Comparison of ENCODE assay signal across 1 cellular context in the genomic region with DNA sequence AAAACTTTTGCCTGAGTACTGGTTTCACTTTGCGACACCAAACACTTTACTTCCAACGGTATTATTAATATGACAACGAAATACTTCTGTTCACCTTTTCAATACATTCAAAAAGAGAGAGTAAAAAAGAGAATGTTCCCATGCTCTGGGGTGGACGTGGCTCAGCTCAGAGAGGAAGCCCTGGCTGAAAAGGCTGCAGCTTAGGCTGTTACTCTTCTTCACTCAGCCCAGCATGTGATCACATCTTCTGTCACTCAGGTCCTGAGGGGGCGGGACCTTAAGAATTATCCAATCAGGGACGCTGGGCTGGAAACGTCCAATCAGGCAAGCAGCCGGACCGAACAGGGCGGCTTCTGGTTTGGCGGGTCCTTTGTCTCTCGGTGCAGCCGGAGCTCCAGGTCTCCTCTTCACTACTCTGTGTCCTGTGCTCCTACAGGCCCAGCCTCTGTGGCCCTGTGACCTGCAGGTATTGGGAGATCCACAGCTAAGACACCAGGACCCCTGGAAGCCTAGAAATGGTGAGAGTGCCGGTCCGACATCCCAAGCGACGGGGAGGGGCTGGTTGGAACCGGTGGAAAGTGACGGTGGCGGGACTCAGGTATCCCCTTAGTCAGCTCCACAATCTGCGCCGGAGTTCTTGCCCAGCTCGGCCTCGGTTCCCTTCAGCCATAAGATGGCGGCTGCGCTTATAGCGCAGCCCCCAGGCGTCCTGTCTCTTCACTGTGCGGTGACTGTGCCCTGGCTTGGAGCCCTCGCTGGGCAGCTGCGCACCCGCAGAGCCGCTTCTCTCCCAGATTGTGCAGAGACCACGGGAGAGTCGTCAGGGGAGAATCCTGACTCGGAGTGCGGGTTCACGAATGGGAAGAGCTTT.
TF ChIP-seq lines count a peak whose summit lies in the region.

A gene (plus strand): TSS at position 373 of the 871 bp plus-strand sequence. CDS start 143 bp downstream, at position 516.

TF ChIP-seq in GM12878, 131 proteins besides CTCF, POLR2A, EP300 and RAD21 (continued from another document and continues in another):
- TF ChIP-seq, protein P1, sequence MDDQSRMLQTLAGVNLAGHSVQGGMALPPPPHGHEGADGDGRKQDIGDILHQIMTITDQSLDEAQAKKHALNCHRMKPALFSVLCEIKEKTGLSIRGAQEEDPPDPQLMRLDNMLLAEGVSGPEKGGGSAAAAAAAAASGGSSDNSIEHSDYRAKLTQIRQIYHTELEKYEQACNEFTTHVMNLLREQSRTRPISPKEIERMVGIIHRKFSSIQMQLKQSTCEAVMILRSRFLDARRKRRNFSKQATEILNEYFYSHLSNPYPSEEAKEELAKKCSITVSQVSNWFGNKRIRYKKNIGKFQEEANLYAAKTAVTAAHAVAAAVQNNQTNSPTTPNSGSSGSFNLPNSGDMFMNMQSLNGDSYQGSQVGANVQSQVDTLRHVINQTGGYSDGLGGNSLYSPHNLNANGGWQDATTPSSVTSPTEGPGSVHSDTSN (IDR thresholded peaks at IDR 0.05; ENCODE audit: insufficient replicate concordance, low read depth, low read length), result peak; percentile 92
- TF ChIP-seq STAT1 (conservative IDR thresholded peaks at IDR 0.05) (0 out of 2 replicates have a peak, but pooled peaks have one; percentile 70), CHD2 (IDR thresholded peaks at IDR 0.05; ENCODE audit: borderline replicate concordance, low read depth, low read length) (peak; percentile 76; the same call in 1 of the 2 replicates), SP1 (IDR thresholded peaks at IDR 0.05; ENCODE audit: low read depth, low read length) (peak; percentile 85), TCF3 (IDR thresholded peaks at IDR 0.05; ENCODE audit: borderline replicate concordance, insufficient read depth, low read depth, low read length) (no peak), MTA3 (IDR thresholded peaks at IDR 0.05; ENCODE audit: borderline replicate concordance, low read length) (no peak; the same call in 1 of the 2 replicates), FOXM1 (IDR thresholded peaks at IDR 0.05; ENCODE audit: low read depth, low read length) (no peak), TCF12 (IDR thresholded peaks at IDR 0.05; ENCODE audit: low read depth, low read length) (no peak), BMI1 (IDR thresholded peaks at IDR 0.05; ENCODE audit: borderline replicate concordance) (no peak), FOS (IDR thresholded peaks at IDR 0.05; ENCODE audit: borderline replicate concordance, extremely low read depth, insufficient read length) (no peak), LARP7 (IDR thresholded peaks at IDR 0.05) (no peak), PAX5 (IDR thresholded peaks at IDR 0.05; ENCODE audit: borderline replicate concordance, low read depth, low read length) (peak; percentile 21; the same call in 1 of the 2 replicates), TAF1 (IDR thresholded peaks at IDR 0.05; ENCODE audit: borderline replicate concordance, low read depth, low read length) (no peak; the same call in 1 of the 2 replicates), CBFB (IDR thresholded peaks at IDR 0.05; ENCODE audit: low read depth) (no peak), RFX5 (IDR thresholded peaks at IDR 0.05; ENCODE audit: low read depth, low read length) (0 out of 2 replicates have a peak, but pooled peaks have one; percentile 20), RCOR1 (conservative IDR thresholded peaks at IDR 0.05; ENCODE audit: low read depth, low read length) (no peak), KDM1A (IDR thresholded peaks at IDR 0.05; ENCODE audit: borderline replicate concordance) (no peak), ESRRA (IDR thresholded peaks at IDR 0.05; ENCODE audit: low read length) (no peak), POU2F2 (IDR thresholded peaks at IDR 0.05; ENCODE audit: borderline replicate concordance, low read depth, low read length) (peak; percentile 46; the same call in 1 of the 3 replicates), SREBF2 (IDR thresholded peaks at IDR 0.05; ENCODE audit: low read length) (no peak), SMC3 (IDR thresholded peaks at IDR 0.05; ENCODE audit: borderline replicate concordance, low read length) (no peak), POLR2AphosphoS5 (IDR thresholded peaks at IDR 0.05; ENCODE audit: low read length) (peak; percentile 81)
- TF ChIP-seq, protein P2, sequence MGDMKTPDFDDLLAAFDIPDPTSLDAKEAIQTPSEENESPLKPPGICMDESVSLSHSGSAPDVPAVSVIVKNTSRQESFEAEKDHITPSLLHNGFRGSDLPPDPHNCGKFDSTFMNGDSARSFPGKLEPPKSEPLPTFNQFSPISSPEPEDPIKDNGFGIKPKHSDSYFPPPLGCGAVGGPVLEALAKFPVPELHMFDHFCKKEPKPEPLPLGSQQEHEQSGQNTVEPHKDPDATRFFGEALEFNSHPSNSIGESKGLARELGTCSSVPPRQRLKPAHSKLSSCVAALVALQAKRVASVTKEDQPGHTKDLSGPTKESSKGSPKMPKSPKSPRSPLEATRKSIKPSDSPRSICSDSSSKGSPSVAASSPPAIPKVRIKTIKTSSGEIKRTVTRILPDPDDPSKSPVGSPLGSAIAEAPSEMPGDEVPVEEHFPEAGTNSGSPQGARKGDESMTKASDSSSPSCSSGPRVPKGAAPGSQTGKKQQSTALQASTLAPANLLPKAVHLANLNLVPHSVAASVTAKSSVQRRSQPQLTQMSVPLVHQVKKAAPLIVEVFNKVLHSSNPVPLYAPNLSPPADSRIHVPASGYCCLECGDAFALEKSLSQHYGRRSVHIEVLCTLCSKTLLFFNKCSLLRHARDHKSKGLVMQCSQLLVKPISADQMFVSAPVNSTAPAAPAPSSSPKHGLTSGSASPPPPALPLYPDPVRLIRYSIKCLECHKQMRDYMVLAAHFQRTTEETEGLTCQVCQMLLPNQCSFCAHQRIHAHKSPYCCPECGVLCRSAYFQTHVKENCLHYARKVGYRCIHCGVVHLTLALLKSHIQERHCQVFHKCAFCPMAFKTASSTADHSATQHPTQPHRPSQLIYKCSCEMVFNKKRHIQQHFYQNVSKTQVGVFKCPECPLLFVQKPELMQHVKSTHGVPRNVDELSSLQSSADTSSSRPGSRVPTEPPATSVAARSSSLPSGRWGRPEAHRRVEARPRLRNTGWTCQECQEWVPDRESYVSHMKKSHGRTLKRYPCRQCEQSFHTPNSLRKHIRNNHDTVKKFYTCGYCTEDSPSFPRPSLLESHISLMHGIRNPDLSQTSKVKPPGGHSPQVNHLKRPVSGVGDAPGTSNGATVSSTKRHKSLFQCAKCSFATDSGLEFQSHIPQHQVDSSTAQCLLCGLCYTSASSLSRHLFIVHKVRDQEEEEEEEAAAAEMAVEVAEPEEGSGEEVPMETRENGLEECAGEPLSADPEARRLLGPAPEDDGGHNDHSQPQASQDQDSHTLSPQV (IDR thresholded peaks at IDR 0.05), result no peak
- TF ChIP-seq, protein P3, sequence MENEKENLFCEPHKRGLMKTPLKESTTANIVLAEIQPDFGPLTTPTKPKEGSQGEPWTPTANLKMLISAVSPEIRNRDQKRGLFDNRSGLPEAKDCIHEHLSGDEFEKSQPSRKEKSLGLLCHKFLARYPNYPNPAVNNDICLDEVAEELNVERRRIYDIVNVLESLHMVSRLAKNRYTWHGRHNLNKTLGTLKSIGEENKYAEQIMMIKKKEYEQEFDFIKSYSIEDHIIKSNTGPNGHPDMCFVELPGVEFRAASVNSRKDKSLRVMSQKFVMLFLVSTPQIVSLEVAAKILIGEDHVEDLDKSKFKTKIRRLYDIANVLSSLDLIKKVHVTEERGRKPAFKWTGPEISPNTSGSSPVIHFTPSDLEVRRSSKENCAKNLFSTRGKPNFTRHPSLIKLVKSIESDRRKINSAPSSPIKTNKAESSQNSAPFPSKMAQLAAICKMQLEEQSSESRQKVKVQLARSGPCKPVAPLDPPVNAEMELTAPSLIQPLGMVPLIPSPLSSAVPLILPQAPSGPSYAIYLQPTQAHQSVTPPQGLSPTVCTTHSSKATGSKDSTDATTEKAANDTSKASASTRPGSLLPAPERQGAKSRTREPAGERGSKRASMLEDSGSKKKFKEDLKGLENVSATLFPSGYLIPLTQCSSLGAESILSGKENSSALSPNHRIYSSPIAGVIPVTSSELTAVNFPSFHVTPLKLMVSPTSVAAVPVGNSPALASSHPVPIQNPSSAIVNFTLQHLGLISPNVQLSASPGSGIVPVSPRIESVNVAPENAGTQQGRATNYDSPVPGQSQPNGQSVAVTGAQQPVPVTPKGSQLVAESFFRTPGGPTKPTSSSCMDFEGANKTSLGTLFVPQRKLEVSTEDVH (IDR thresholded peaks at IDR 0.05; ENCODE audit: low read depth, partially characterized antibody), result no peak
- TF ChIP-seq, protein P4, sequence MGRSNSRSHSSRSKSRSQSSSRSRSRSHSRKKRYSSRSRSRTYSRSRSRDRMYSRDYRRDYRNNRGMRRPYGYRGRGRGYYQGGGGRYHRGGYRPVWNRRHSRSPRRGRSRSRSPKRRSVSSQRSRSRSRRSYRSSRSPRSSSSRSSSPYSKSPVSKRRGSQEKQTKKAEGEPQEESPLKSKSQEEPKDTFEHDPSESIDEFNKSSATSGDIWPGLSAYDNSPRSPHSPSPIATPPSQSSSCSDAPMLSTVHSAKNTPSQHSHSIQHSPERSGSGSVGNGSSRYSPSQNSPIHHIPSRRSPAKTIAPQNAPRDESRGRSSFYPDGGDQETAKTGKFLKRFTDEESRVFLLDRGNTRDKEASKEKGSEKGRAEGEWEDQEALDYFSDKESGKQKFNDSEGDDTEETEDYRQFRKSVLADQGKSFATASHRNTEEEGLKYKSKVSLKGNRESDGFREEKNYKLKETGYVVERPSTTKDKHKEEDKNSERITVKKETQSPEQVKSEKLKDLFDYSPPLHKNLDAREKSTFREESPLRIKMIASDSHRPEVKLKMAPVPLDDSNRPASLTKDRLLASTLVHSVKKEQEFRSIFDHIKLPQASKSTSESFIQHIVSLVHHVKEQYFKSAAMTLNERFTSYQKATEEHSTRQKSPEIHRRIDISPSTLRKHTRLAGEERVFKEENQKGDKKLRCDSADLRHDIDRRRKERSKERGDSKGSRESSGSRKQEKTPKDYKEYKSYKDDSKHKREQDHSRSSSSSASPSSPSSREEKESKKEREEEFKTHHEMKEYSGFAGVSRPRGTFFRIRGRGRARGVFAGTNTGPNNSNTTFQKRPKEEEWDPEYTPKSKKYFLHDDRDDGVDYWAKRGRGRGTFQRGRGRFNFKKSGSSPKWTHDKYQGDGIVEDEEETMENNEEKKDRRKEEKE (IDR thresholded peaks at IDR 0.05), result no peak
- TF ChIP-seq, protein P5, sequence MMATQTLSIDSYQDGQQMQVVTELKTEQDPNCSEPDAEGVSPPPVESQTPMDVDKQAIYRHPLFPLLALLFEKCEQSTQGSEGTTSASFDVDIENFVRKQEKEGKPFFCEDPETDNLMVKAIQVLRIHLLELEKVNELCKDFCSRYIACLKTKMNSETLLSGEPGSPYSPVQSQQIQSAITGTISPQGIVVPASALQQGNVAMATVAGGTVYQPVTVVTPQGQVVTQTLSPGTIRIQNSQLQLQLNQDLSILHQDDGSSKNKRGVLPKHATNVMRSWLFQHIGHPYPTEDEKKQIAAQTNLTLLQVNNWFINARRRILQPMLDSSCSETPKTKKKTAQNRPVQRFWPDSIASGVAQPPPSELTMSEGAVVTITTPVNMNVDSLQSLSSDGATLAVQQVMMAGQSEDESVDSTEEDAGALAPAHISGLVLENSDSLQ (IDR thresholded peaks at IDR 0.05), result peak; percentile 98
- TF ChIP-seq, protein P6, sequence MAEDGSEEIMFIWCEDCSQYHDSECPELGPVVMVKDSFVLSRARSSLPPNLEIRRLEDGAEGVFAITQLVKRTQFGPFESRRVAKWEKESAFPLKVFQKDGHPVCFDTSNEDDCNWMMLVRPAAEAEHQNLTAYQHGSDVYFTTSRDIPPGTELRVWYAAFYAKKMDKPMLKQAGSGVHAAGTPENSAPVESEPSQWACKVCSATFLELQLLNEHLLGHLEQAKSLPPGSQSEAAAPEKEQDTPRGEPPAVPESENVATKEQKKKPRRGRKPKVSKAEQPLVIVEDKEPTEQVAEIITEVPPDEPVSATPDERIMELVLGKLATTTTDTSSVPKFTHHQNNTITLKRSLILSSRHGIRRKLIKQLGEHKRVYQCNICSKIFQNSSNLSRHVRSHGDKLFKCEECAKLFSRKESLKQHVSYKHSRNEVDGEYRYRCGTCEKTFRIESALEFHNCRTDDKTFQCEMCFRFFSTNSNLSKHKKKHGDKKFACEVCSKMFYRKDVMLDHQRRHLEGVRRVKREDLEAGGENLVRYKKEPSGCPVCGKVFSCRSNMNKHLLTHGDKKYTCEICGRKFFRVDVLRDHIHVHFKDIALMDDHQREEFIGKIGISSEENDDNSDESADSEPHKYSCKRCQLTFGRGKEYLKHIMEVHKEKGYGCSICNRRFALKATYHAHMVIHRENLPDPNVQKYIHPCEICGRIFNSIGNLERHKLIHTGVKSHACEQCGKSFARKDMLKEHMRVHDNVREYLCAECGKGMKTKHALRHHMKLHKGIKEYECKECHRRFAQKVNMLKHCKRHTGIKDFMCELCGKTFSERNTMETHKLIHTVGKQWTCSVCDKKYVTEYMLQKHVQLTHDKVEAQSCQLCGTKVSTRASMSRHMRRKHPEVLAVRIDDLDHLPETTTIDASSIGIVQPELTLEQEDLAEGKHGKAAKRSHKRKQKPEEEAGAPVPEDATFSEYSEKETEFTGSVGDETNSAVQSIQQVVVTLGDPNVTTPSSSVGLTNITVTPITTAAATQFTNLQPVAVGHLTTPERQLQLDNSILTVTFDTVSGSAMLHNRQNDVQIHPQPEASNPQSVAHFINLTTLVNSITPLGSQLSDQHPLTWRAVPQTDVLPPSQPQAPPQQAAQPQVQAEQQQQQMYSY (CRISPR knock-in tag; IDR thresholded peaks at IDR 0.05), result no peak
- TF ChIP-seq, protein P7, sequence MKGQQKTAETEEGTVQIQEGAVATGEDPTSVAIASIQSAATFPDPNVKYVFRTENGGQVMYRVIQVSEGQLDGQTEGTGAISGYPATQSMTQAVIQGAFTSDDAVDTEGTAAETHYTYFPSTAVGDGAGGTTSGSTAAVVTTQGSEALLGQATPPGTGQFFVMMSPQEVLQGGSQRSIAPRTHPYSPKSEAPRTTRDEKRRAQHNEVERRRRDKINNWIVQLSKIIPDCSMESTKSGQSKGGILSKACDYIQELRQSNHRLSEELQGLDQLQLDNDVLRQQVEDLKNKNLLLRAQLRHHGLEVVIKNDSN (IDR thresholded peaks at IDR 0.05; ENCODE audit: borderline replicate concordance, extremely low read length, insufficient read depth, low read depth, low read length), result peak; percentile 51
- TF ChIP-seq, protein P8, sequence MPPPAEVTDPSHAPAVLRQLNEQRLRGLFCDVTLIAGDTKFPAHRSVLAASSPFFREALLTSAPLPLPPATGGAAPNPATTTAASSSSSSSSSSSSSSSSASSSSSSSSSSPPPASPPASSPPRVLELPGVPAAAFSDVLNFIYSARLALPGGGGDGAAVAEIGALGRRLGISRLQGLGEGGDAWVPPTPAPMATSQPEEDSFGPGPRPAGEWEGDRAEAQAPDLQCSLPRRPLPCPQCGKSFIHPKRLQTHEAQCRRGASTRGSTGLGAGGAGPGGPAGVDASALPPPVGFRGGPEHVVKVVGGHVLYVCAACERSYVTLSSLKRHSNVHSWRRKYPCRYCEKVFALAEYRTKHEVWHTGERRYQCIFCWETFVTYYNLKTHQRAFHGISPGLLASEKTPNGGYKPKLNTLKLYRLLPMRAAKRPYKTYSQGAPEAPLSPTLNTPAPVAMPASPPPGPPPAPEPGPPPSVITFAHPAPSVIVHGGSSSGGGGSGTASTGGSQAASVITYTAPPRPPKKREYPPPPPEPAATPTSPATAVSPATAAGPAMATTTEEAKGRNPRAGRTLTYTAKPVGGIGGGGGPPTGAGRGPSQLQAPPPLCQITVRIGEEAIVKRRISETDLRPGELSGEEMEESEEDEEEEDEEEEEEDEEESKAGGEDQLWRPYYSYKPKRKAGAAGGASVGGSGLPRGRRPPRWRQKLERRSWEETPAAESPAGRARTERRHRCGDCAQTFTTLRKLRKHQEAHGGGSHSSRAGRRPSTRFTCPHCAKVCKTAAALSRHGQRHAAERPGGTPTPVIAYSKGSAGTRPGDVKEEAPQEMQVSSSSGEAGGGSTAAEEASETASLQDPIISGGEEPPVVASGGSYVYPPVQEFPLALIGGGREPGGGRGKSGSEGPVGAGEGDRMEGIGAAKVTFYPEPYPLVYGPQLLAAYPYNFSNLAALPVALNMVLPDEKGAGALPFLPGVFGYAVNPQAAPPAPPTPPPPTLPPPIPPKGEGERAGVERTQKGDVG (CRISPR knock-in tag; IDR thresholded peaks at IDR 0.05), result 0 out of 2 replicates have a peak, but pooled peaks have one; percentile 6
